9 cellular contexts compared by ENCODE assay signal in genomic region chr19:54518844-54519243, GRCh38. TPM values are rescaled to one million over a fixed set of nuclear protein-coding genes. Genes with fewer than 3 reads are reported as not detected.
A peak's percentile ranks its signal among the peaks of the same experiment; 100 is the strongest.
DNase-seq lines count a peak whose midpoint lies in the region; ATAC-seq, FAIRE-seq and TF ChIP-seq lines count a peak whose summit lies in the region.
"Had no signal": no experiment of that assay in that cellular context is flagged by ENCODE, and none has a peak within 500 bp of the region (broad histone marks: within the 10 kb centered on the region; RNA-seq: fewer than 3 reads in every experiment).

No MANE protein-coding gene starts in this region.

- FAIRE-seq in RCC 7860 (lab: Jason Lieb, UNC): no peak

- peak; percentile 44 for ATAC-seq in GM19397 (IDR thresholded peaks at IDR 0.05; ENCODE audit: unreplicated experiment)

- DNase-seq in GM10248 (ENCODE audit: extremely low spot score): peak; percentile 60
- DNase-seq in NCI-H526 treated with DMSO at 0.1 percent for 48 hours (lab: John Stamatoyannopoulos, UW): peak; percentile 51
- DNase-seq in central memory CD4-positive, alpha-beta T cell: peak; percentile 16
- DNase-seq in RCC 7860 (ENCODE audit: low spot score): no peak
- no peak for DNase-seq in ureter (ENCODE audit: low spot score)
- no peak for DNase-seq in amniotic stem cell (lab: John Stamatoyannopoulos, UW)
- no peak for DNase-seq in mucosa of gallbladder (ENCODE audit: low spot score)

- CTCF ChIA-PET in GM10248 (lab: Yijun Ruan, JAX): interaction anchor here (0.9 to 1.4 kb wide), 5 partner anchors 9 to 40 kb away, joined by 3 to 5 read pairs (median 3); no protein-coding TSS in a partner anchor

- no peak for TF ChIP-seq CTCF in GM10248 (IDR thresholded peaks at IDR 0.05; ENCODE audit: control extremely low read depth, extremely low read depth, low read depth, missing control alignments)

- POLR2A ChIA-PET in GM10248 (lab: Yijun Ruan, JAX): no interaction called here

RNA-seq across cellular contexts. Expression of gene LAIR2, which starts 16.2 kb away (rescaled TPM):
- total RNA-seq in ureter (not detected), mucosa of gallbladder (not detected)
- total RNA-seq: omental fat pad had no signal

RNA-seq across cellular contexts. Expression of gene CDC42EP5, which starts 45.7 kb away (rescaled TPM):
- total RNA-seq in ureter: 77.0 TPM
- total RNA-seq in mucosa of gallbladder: 14.9 TPM

RNA-seq across cellular contexts. Expression of gene LILRA2, which starts 54.7 kb away (rescaled TPM):
- 2.2 TPM for total RNA-seq in ureter
- total RNA-seq in mucosa of gallbladder: 5.8 TPM

RNA-seq across cellular contexts. Expression of gene LENG9, which starts 55.3 kb away (rescaled TPM):
- total RNA-seq in ureter (10.2 TPM), mucosa of gallbladder (11.0 TPM)

Comparison
In these comparisons a context has a peak if more than half of its experiments do, and no peak if none do; other contexts are left out.
1. DNase-seq: peak in GM10248 (single experiment), NCI-H526 treated with DMSO at 0.1 percent for 48 hours (single experiment) and central memory CD4-positive, alpha-beta T cell (single experiment); none in RCC 7860 (single experiment), ureter (single experiment), amniotic stem cell (single experiment) and mucosa of gallbladder (single experiment).